Comparison of ENCODE assay signal across 8 cellular contexts in the genomic region with DNA sequence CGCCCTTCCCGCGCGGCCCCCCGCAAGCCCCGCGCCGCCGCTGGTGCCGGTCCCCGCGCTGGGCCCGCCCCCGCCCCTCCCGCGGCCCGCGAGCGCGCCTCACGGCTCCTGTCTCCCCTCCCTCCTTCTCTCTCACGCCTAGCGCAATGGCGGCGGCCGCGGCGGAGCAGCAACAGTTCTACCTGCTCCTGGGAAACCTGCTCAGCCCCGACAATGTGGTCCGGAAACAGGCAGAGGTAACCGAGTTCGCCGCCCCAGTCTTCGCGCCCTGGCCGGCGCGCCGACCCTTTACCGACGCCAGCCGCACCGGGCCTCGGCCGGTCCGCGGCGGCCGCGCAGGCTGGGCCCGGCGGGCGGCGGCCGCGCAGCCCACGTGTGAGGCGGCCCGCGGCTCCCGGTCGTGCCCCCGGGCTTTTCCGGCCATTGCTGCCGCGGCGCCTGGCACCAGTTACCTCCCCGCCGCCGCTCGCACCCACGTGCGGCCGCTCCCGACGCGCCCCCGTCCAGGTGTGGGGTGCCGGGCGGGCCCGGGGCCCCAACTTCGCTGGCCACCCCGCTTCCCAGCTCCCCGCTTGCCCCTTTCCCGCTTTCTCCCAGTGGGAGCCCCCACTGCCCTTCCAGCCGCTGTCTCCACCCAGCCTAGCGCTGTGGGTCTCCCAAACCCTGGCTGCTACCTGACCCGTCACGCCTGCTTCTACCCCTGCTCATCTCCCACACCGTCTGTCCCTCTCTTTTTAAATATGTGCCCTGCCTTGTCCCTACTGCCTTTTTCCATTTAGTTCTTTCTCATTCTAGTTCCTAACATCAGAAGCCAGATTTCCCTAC. TPM values are rescaled to one million over a fixed set of nuclear protein-coding genes. Genes with fewer than 3 reads are reported as not detected.
DNase-seq lines count a peak whose midpoint lies in the region; ATAC-seq and TF ChIP-seq lines count a peak whose summit lies in the region.

No MANE protein-coding gene starts in this region.

- H3K4me1 Mint-ChIP-seq in activated T-cell treated with anti-CD3 and anti-CD28 coated beads, Interleukin-2, amount 50 U/mL, for 24 hours (ENCODE audit: low read depth): peaks cover 49% of the 10 kb centered on the region

- H3K9me3 ChIP-seq in gastroesophageal sphincter (no peaks in the 10 kb centered on the region), neutrophil (no peaks in the 10 kb centered on the region)

- H3K36me3 Mint-ChIP-seq in activated T-cell treated with anti-CD3 and anti-CD28 coated beads, Interleukin-2, amount 50 U/mL, for 24 hours (ENCODE audit: low read depth): peaks cover 43% of the 10 kb centered on the region

- DNase-seq in activated CD4-positive, CD25-positive, alpha-beta regulatory T cell treated with anti-CD3 and anti-CD28 coated beads, Interleukin-2, amount 50 U/mL, for 72 hours: no peak
- DNase-seq in H4 (ENCODE audit: low spot score) (peak; percentile 3), Kasumi-1 (lab: John Stamatoyannopoulos, UW) (peak; percentile 61 to 85), GDM1 (lab: John Stamatoyannopoulos, UW) (no peak)
- no peak for DNase-seq in activated T-cell treated with anti-CD3 and anti-CD28 coated beads, Interleukin-2, amount 50 U/mL, for 24 hours

- H3K27me3 ChIP-seq in gastroesophageal sphincter (no peaks in the 10 kb centered on the region), neutrophil (peaks cover 38% of the 10 kb centered on the region)

- TF ChIP-seq EP300 in gastroesophageal sphincter (IDR thresholded peaks at IDR 0.05): no peak

- no peaks in the 10 kb centered on the region for H3K27me3 Mint-ChIP-seq in activated T-cell treated with anti-CD3 and anti-CD28 coated beads, Interleukin-2, amount 50 U/mL, for 24 hours

- peak overlapping the region; percentile 93 for H3K27ac Mint-ChIP-seq in activated T-cell treated with anti-CD3 and anti-CD28 coated beads, Interleukin-2, amount 50 U/mL, for 24 hours

- peak; percentile 19 to 26 for ATAC-seq in activated CD4-positive, CD25-positive, alpha-beta regulatory T cell treated with anti-CD3 and anti-CD28 coated beads, Interleukin-2, amount 50 U/mL, for 24 hours
- peak; percentile 54 for ATAC-seq in gastroesophageal sphincter

- no peaks in the 10 kb centered on the region for H3K36me3 ChIP-seq in gastroesophageal sphincter
- no peaks in the 10 kb centered on the region for H3K36me3 ChIP-seq in neutrophil

- H3K4me3 Mint-ChIP-seq in activated T-cell treated with anti-CD3 and anti-CD28 coated beads, Interleukin-2, amount 50 U/mL, for 24 hours: peak overlapping the region; percentile 92

- H3K9me3 Mint-ChIP-seq in activated T-cell treated with anti-CD3 and anti-CD28 coated beads, Interleukin-2, amount 50 U/mL, for 24 hours: no peaks in the 10 kb centered on the region

- peak overlapping the region; percentile 76 to 99 (median 95) for H3K27ac ChIP-seq in gastroesophageal sphincter
- peak overlapping the region; percentile 53 for H3K27ac ChIP-seq in neutrophil

- H3K4me1 ChIP-seq in gastroesophageal sphincter: peaks cover 2 to 52% (median 3%) of the 10 kb centered on the region in 3 donors
- peaks cover 14 to 15% of the 10 kb centered on the region in 2 experiments for H3K4me1 ChIP-seq in neutrophil (ENCODE audit: control insufficient read depth in 1 of 2, insufficient read depth in 1 of 2, low read depth in 1 of 2, low read length in 1 of 2)

- no peak for TF ChIP-seq POLR2A in gastroesophageal sphincter (IDR thresholded peaks at IDR 0.05)

- WGBS in gastroesophageal sphincter (ENCODE audit: low coverage in 1 of 2), 2 donors: 0% methylated on average over 4 to 5 of the region's 90 CpGs

- TF ChIP-seq CTCF in gastroesophageal sphincter (IDR thresholded peaks at IDR 0.05): no peak
- TF ChIP-seq CTCF in neutrophil (IDR thresholded peaks at IDR 0.05): no peak

- H3K4me3 ChIP-seq in gastroesophageal sphincter (peak overlapping the region; percentile 83 to 88), neutrophil (ENCODE audit: low read depth in 1 of 2, low read length in 1 of 2) (peak overlapping the region; percentile 71 to 72)

RNA-seq across cellular contexts. Expression of gene IPO5, which starts 23.3 kb away (rescaled TPM):
- 65.3 and 88.4 TPM in 2 replicates for total RNA-seq in H4 (2014; rRNA removed; shearing (Covaris generic))
- 100 to 1,000 TPM; 133 to 155 (median 142) TPM for total RNA-seq in gastroesophageal sphincter

Comparison
In these comparisons a context has a peak if more than half of its experiments do, and no peak if none do; other contexts are left out.
1. DNase-seq: peak in H4 (single experiment) and Kasumi-1 (2 of 2); none in activated CD4-positive, CD25-positive, alpha-beta regulatory T cell treated with anti-CD3 and anti-CD28 coated beads, Interleukin-2, amount 50 U/mL, for 72 hours (single experiment), activated T-cell treated with anti-CD3 and anti-CD28 coated beads, Interleukin-2, amount 50 U/mL, for 24 hours (single experiment) and GDM1 (single experiment).